22 cellular contexts compared by ENCODE assay signal in the genomic region with DNA sequence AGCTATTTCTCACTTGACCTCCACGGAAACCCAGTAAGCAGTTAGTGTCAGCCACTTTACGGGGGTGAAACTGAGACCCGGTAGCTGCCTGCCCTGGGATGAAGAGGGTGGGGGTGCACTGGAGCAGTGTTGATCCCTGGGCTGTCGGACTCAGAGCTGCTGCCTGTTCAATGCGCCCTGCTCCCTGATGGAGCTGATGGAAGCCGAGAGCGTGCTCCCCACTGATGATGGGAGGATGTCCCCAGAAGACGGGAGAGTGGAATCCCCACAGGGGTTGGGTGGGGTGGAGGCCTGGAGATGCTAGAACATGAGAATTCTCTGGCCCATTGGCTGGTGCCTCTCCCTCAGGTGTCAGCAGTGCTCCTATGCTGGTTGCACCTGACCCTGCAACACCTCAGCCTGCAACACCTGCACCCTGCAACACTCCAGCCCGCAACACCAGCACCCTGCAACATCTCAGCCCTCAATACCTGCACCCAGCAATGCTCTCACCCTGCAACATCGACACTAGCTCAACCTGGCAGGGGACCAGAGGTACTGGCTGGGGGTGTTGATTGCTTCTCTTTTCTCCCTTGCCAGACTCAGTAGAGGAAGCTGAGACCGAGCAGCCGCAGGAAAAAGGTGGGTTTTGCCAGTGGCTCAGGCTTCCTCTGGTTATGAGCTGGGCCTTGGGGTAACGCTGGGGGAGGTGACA. TPM values are rescaled to one million over a fixed set of nuclear protein-coding genes. Genes with fewer than 3 reads are reported as not detected.
DNase-seq lines count a peak whose midpoint lies in the region; ATAC-seq, FAIRE-seq and TF ChIP-seq lines count a peak whose summit lies in the region.
"Had no signal": no experiment of that assay in that cellular context is flagged by ENCODE, and none has a peak within 500 bp of the region (broad histone marks: within the 10 kb centered on the region; RNA-seq: fewer than 3 reads in every experiment).

No MANE protein-coding gene starts in this region.

- H3K56ac ChIP-seq in H1 (replicated peaks; ENCODE audit: insufficient read length, low read depth, low read length), result no peak overlapping the region

- no peak for TF ChIP-seq CTCF in H1 (IDR thresholded peaks at IDR 0.05; ENCODE audit: control extremely low read depth in 1 of 3, insufficient read depth in 1 of 3, low read depth in 1 of 3, low read length in 3 of 3)

- ATAC-seq in GM18502 (IDR thresholded peaks at IDR 0.05; ENCODE audit: poor library complexity, unreplicated experiment), result no peak
- ATAC-seq: A549; activated naive CD4-positive, alpha-beta T cell treated with anti-CD3 and anti-CD28 coated beads, Interleukin-2, amount 50 U/mL, for 72 hours; K562; left colon had no signal

- H4K91ac ChIP-seq in H1 (replicated peaks; ENCODE audit: insufficient read length, low read length) (peak overlapping the region; percentile 88), neuronal stem cell (ENCODE audit: low read depth, low read length, poor library complexity) (no peak overlapping the region)

- H3K9me3 ChIP-seq in H1 (ENCODE audit: insufficient read depth in 2 of 2, low read depth in 1 of 2, low read length in 1 of 2) (no peaks in the 10 kb centered on the region), neuronal stem cell (replicated peaks in 1 of 2; ENCODE audit: control insufficient read depth in 2 of 2, insufficient read depth in 1 of 2, low read depth in 1 of 2, low read length in 2 of 2) (peaks cover 0 to 5% of the 10 kb centered on the region in 2 donors)
- H3K9me3 ChIP-seq: A549, esophagus squamous epithelium, prostate gland had no signal

- H4K20me1 ChIP-seq in H1 (replicated peaks in 1 of 2; ENCODE audit: control insufficient read depth in 1 of 2, insufficient read depth in 2 of 2, low read length in 2 of 2), result no peaks in the 10 kb centered on the region

- no peak overlapping the region for H4K5ac ChIP-seq in H1 (ENCODE audit: insufficient read length, low read depth, low read length)

- CTCF ChIA-PET in H1 (lab: Charles Lee; ENCODE audit: partially characterized antibody), result interaction anchor here (0.9 to 5.3 kb wide), 10 partner anchors 10 to 229 kb away, joined by 3 to 27 read pairs (median 4); no protein-coding TSS in a partner anchor

- TF ChIP-seq RAD21 in H1 (IDR thresholded peaks at IDR 0.05 in 1 of 2, conservative IDR thresholded peaks at IDR 0.05 in 1 of 2; ENCODE audit: low read depth in 2 of 2, low read length in 2 of 2), result no peak

- H3K27ac ChIP-seq in H1 (ENCODE audit: low read depth, low read length), result no peak overlapping the region; the same call in 1 of the 2 replicates
- H3K27ac ChIP-seq in neuronal stem cell (replicated peaks; ENCODE audit: low read length), result no peak overlapping the region
- H3K27ac ChIP-seq: esophagus squamous epithelium, prostate gland, SK-N-MC had no signal

- H3K18ac ChIP-seq in H1 (ENCODE audit: extremely low read depth, low read length) (peak overlapping the region; percentile 38; the same call in 1 of the 2 replicates), neuronal stem cell (ENCODE audit: low read length) (peak overlapping the region; percentile 68)

- H3K36me3 ChIP-seq in H1 (ENCODE audit: control insufficient read depth in 2 of 4, insufficient read depth in 4 of 4, low read length in 3 of 4) (no peaks in the 10 kb centered on the region), neuronal stem cell (replicated peaks in 1 of 2; ENCODE audit: control insufficient read depth in 2 of 2, insufficient read depth in 2 of 2, low read length in 2 of 2) (no peaks in the 10 kb centered on the region)
- H3K36me3 ChIP-seq: prostate gland had no signal

- H4K8ac ChIP-seq in H1 (ENCODE audit: extremely low read depth, insufficient read depth, low read length), result no peak overlapping the region; the same call in 1 of the 2 replicates
- H4K8ac ChIP-seq in neuronal stem cell (ENCODE audit: low read depth, low read length), result no peak overlapping the region

- H2AK5ac ChIP-seq in H1 (ENCODE audit: low read depth, low read length) (0 out of 2 replicates have a peak overlapping the region, but pooled peaks have one; percentile 39), neuronal stem cell (ENCODE audit: low read depth, low read length) (peak overlapping the region; percentile 58)

- no peaks in the 10 kb centered on the region; a peak in 1 of 7 replicates for H3K27me3 ChIP-seq in H1 (replicated peaks in 1 of 4; ENCODE audit: control insufficient read depth in 3 of 4, extremely low read depth in 1 of 4, insufficient read depth in 3 of 4, low read length in 3 of 4)
- no peaks in the 10 kb centered on the region for H3K27me3 ChIP-seq in neuronal stem cell (ENCODE audit: control insufficient read depth in 3 of 3, insufficient read depth in 3 of 3, low read depth in 1 of 3, low read length in 3 of 3)
- H3K27me3 ChIP-seq: esophagus squamous epithelium had no signal

- H2BK5ac ChIP-seq in H1 (ENCODE audit: low read depth, low read length), result peak overlapping the region; percentile 44; the same call in 1 of the 2 replicates
- H2BK5ac ChIP-seq in neuronal stem cell (ENCODE audit: low read length), result peak overlapping the region; percentile 45

- H2BK20ac ChIP-seq in H1 (ENCODE audit: low read length), result peak overlapping the region; percentile 90

- H3K4me1 ChIP-seq in H1 (replicated peaks in 1 of 4; ENCODE audit: control insufficient read depth in 3 of 4, insufficient read depth in 4 of 4, low read length in 3 of 4) (peaks cover 6 to 17% (median 11%) of the 10 kb centered on the region in 4 experiments), neuronal stem cell (ENCODE audit: control insufficient read depth in 2 of 2, insufficient read depth in 1 of 2, low read depth in 1 of 2, low read length in 2 of 2) (peaks cover 14 to 26% of the 10 kb centered on the region in 2 donors)

- no peaks in the 10 kb centered on the region for H3K79me1 ChIP-seq in H1 (ENCODE audit: low read depth, low read length)
- peaks cover 3% of the 10 kb centered on the region for H3K79me1 ChIP-seq in neuronal stem cell (ENCODE audit: low read depth, low read length)

- POLR2A ChIA-PET in H1 (lab: Charles Lee; ENCODE audit: partially characterized antibody), result interaction anchor here (0.6 kb wide), 1 partner anchor 39 kb away, joined by 3 read pairs; no protein-coding TSS in a partner anchor

- FAIRE-seq in H1 (lab: Jason Lieb, UNC), result no peak
- FAIRE-seq: A549, GM12891, K562, urothelium cell line had no signal

- H2BK12ac ChIP-seq in H1 (ENCODE audit: low read depth, low read length), result peak overlapping the region; percentile 71; the same call in 1 of the 2 replicates
- H2BK12ac ChIP-seq in neuronal stem cell (ENCODE audit: low read length), result no peak overlapping the region

- H3K4ac ChIP-seq in H1 (replicated peaks; ENCODE audit: insufficient read length, low read depth, low read length), result peak overlapping the region; percentile 74
- H3K4ac ChIP-seq in neuronal stem cell (ENCODE audit: low read length), result no peak overlapping the region

- H3K79me2 ChIP-seq in H1 (ENCODE audit: control insufficient read depth in 1 of 2, insufficient read depth in 2 of 2, low read length in 2 of 2), result no peaks in the 10 kb centered on the region

- H3K4me2 ChIP-seq in H1 (ENCODE audit: insufficient read depth in 1 of 2, low read depth in 2 of 2, low read length in 2 of 2) (no peak overlapping the region), neuronal stem cell (ENCODE audit: insufficient read depth, low read length, poor library complexity, severe bottlenecking) (no peak overlapping the region)

- H3K23ac ChIP-seq in H1 (ENCODE audit: insufficient read length), result no peak overlapping the region
- peak overlapping the region; percentile 59 for H3K23ac ChIP-seq in neuronal stem cell (ENCODE audit: low read depth, low read length, poor library complexity)

- H2BK120ac ChIP-seq in H1 (replicated peaks; ENCODE audit: low read depth, low read length) (peak overlapping the region; percentile 61), neuronal stem cell (ENCODE audit: low read depth, low read length) (no peak overlapping the region)

- no peak for TF ChIP-seq POLR2A in H1 (IDR thresholded peaks at IDR 0.05; ENCODE audit: control extremely low read depth in 1 of 2, low read depth in 2 of 2, low read length in 2 of 2)

- H3K4me3 ChIP-seq in H1 (ENCODE audit: extremely low read depth in 1 of 4, insufficient read depth in 2 of 4, low read depth in 3 of 4, low read length in 4 of 4), result no peak overlapping the region
- H3K4me3 ChIP-seq in neuronal stem cell (ENCODE audit: low read length in 2 of 2), result peak overlapping the region in 1 of 2 donors; percentile 34
- H3K4me3 ChIP-seq: A549, esophagus squamous epithelium, K562, prostate gland, SK-N-MC had no signal

- peak overlapping the region; percentile 65; the same call in 1 of the 2 replicates for H2BK15ac ChIP-seq in H1 (ENCODE audit: low read length)
- peak overlapping the region; percentile 60 for H2BK15ac ChIP-seq in neuronal stem cell (ENCODE audit: low read length)

- WGBS in H1 (ENCODE audit: extremely low coverage in 1 of 2, insufficient coverage in 1 of 2, insufficient read length in 1 of 2, insufficient replicate concordance in 2 of 2, low coverage in 1 of 2, low lambda C conversion rate in 2 of 2, missing lambda C conversion rate in 1 of 2), 2 experiments, result 90% methylated on average over 13 of the region's 13 CpGs; no CpG with 5 or more reads in 1 of the 2 experiments
- WGBS in neuronal stem cell (ENCODE audit: extremely low coverage in 2 of 2, insufficient read length in 2 of 2, insufficient replicate concordance in 1 of 2), 2 donors, result no CpG with 5 or more reads among the region's 13 CpGs

- no peaks in the 10 kb centered on the region; the same call in 1 of the 2 replicates for H3K23me2 ChIP-seq in H1 (ENCODE audit: low read depth, low read length)

- DNase-seq in activated gamma-delta T cell treated with Interleukin-2 at 50 U/mL for 16 hours (peak; percentile 19), activated gamma-delta T cell (lab: John Stamatoyannopoulos, UW) (no peak), KG1 (lab: John Stamatoyannopoulos, UW) (peak; percentile 52), H1 (ENCODE audit: low read depth in 1 of 2, low spot score in 2 of 2) (no peak), neuronal stem cell (ENCODE audit: low spot score) (no peak), HT-29 (ENCODE audit: low spot score) (no peak)
- no peak for DNase-seq in activated CD4-positive, CD25-positive, alpha-beta regulatory T cell treated with anti-CD3 and anti-CD28 coated beads, Interleukin-2, amount 50 U/mL, for 72 hours
- DNase-seq: activated CD4-positive, CD25-positive, alpha-beta regulatory T cell; effector CD4-positive, alpha-beta T cell; esophagus squamous epithelium; left colon; NCI-H1930 had no signal

- H2AFZ ChIP-seq in H1 (ENCODE audit: low read length) (peak overlapping the region; percentile 62; the same call in 1 of the 2 replicates), neuronal stem cell (ENCODE audit: low read length) (no peak overlapping the region)

- H3K14ac ChIP-seq in H1 (ENCODE audit: insufficient read length), result no peak overlapping the region
- no peak overlapping the region for H3K14ac ChIP-seq in neuronal stem cell (ENCODE audit: low read length)

- no peak for TF ChIP-seq EP300 in H1 (IDR thresholded peaks at IDR 0.05; ENCODE audit: borderline replicate concordance in 1 of 2, low read depth in 2 of 2, low read length in 2 of 2)

- no peak overlapping the region for H3K9ac ChIP-seq in H1 (replicated peaks in 1 of 4; ENCODE audit: extremely low read depth in 1 of 4, low read depth in 3 of 4, low read length in 3 of 4)
- H3K9ac ChIP-seq in neuronal stem cell (ENCODE audit: low read depth, low read length, poor library complexity), result peak overlapping the region; percentile 65

RNA-seq across cellular contexts. Expression of a gene that starts 25.7 kb away (rescaled TPM):
- 0.29 TPM in 1 of 2 replicates, not detected in the other for total RNA-seq in H1 (2021; fragmentation: NEBNext Ultra II Directional; extraction: Animal tissue kit (Norgen Biotek cat#: 25700))
- 0.13 and 0.15 TPM in 2 replicates for polyA plus RNA-seq in H1 (2011; rRNA removed)
- 0.14 TPM for polyA plus RNA-seq in H1 (2011; cell fraction: cytosol; rRNA removed)
- polyA plus RNA-seq in H1 (2011; cell fraction: nucleus; rRNA removed), result 0.29 TPM
- 0.08 to 0.36 TPM (median 0.14 TPM) in 4 replicates for polyA plus RNA-seq in H1 (2012, experiment 1 of 2)
- 0.22 TPM for polyA plus RNA-seq in H1 (2012, experiment 2 of 2)
- polyA plus RNA-seq in H1 (2013, experiment 1 of 2), result 0.16 TPM
- polyA plus RNA-seq in H1 (2013, experiment 2 of 2), result 0.07 TPM
- polyA minus RNA-seq in H1 (2011; rRNA and poly(A)+ RNA removed), result 0.13 and 0.71 TPM in 2 replicates
- not detected for polyA minus RNA-seq in H1 (2011; cell fraction: cytosol; rRNA and poly(A)+ RNA removed)
- 0.30 TPM for polyA minus RNA-seq in H1 (2011; cell fraction: nucleus; rRNA and poly(A)+ RNA removed)
- 0.13 TPM for polyA plus RNA-seq in neuronal stem cell (2013, experiment 1 of 2)
- 0.08 TPM for polyA plus RNA-seq in neuronal stem cell (2013, experiment 2 of 2)
- total RNA-seq in HT-29 (2014; rRNA removed; shearing (Covaris generic)), result 22.6 and 32.0 TPM in 2 replicates

RNA-seq across cellular contexts. Expression of a gene that starts 44.8 kb away (rescaled TPM):
- 2.9 and 3.2 TPM in 2 replicates for total RNA-seq in H1 (2021; fragmentation: NEBNext Ultra II Directional; extraction: Animal tissue kit (Norgen Biotek cat#: 25700))
- 4.5 and 5.8 TPM in 2 replicates for polyA plus RNA-seq in H1 (2011; rRNA removed)
- polyA plus RNA-seq in H1 (2011; cell fraction: cytosol; rRNA removed), result 3.3 TPM
- polyA plus RNA-seq in H1 (2011; cell fraction: nucleus; rRNA removed), result 3.1 TPM
- 2.8 to 5.6 TPM (median 4.0 TPM) in 4 replicates for polyA plus RNA-seq in H1 (2012, experiment 1 of 2)
- 3.3 TPM for polyA plus RNA-seq in H1 (2012, experiment 2 of 2)
- polyA plus RNA-seq in H1 (2013, experiment 1 of 2), result 3.4 TPM
- 3.3 TPM for polyA plus RNA-seq in H1 (2013, experiment 2 of 2)
- polyA minus RNA-seq in H1 (2011; rRNA and poly(A)+ RNA removed), result 1.1 and 1.2 TPM in 2 replicates
- 1.2 TPM for polyA minus RNA-seq in H1 (2011; cell fraction: cytosol; rRNA and poly(A)+ RNA removed)
- polyA minus RNA-seq in H1 (2011; cell fraction: nucleus; rRNA and poly(A)+ RNA removed), result 1.3 TPM
- 2.9 TPM for polyA plus RNA-seq in neuronal stem cell (2013, experiment 1 of 2)
- polyA plus RNA-seq in neuronal stem cell (2013, experiment 2 of 2), result 2.8 TPM
- not detected in 2 replicates for total RNA-seq in HT-29 (2014; rRNA removed; shearing (Covaris generic))
- total RNA-seq: activated naive CD4-positive, alpha-beta T cell treated with anti-CD3 and anti-CD28 coated beads, Interleukin-2, amount 50 U/mL, for 72 hours; K562; T-helper 2 cell treated with Interferon-gamma antibody and Interleukin-4, amounts not matched to agents 100 ng/mL and 5 ng/mL, for 36 hours had no signal
- polyA plus RNA-seq: CD14-positive monocyte had no signal

Comparison
In these comparisons a context has a peak if more than half of its experiments do, and no peak if none do; other contexts are left out.
1. DNase-seq: peak in activated gamma-delta T cell treated with Interleukin-2 at 50 U/mL for 16 hours (single experiment) and KG1 (single experiment); none in activated gamma-delta T cell (single experiment), H1 (0 of 2), neuronal stem cell (single experiment), activated CD4-positive, CD25-positive, alpha-beta regulatory T cell treated with anti-CD3 and anti-CD28 coated beads, Interleukin-2, amount 50 U/mL, for 72 hours (single experiment) and HT-29 (single experiment).
2. RNA of a gene that starts 25.7 kb away (total RNA-seq): 22.6 to 32.0 TPM in HT-29; 0.29 TPM in H1; every median in the first group is over 10 times any median in the second.